In the genomic region with DNA sequence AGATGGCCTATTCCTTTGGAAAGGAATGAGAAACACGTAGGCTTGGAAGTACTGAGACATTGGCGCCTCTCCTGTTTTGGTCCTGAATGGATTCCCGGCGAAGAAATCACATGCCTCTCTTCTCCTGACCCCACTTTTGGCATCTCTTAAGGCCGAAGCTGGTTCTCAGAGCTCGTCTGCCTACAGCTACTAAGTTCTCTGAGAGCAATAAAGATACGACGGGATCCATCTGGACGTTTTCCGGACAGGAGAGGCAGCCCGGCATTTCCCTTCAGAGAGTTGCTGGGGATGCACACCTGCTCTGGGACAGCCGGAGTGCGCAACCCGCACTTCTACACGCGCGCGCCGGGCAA, we compare ENCODE assay signal across 11 cellular contexts.
DNase-seq lines count a peak whose midpoint lies in the region; ATAC-seq, FAIRE-seq and TF ChIP-seq lines count a peak whose summit lies in the region.
"Had no signal": no experiment of that assay in that cellular context is flagged by ENCODE, and none has a peak within 500 bp of the region (broad histone marks: within the 10 kb centered on the region; RNA-seq: fewer than 3 reads in every experiment).

No MANE protein-coding gene starts in this region.

- no peaks in the 10 kb centered on the region for H3K79me1 ChIP-seq in H1 (ENCODE audit: low read depth, low read length)

- H2AFZ ChIP-seq in H1 (ENCODE audit: low read length) (0 out of 2 replicates have a peak overlapping the region, but pooled peaks have one; percentile 81), neural cell (ENCODE audit: low read depth, low read length) (no peak overlapping the region)

- ATAC-seq in heart right ventricle (no peak), lower lobe of right lung (no peak), HG03432 (IDR thresholded peaks at IDR 0.05; ENCODE audit: unreplicated experiment) (no peak), HG03520 (IDR thresholded peaks at IDR 0.05; ENCODE audit: unreplicated experiment) (no peak)

- DNase-seq in cardiac muscle cell (ENCODE audit: low read depth in 1 of 2, low spot score in 1 of 2) (no peak), heart right ventricle (no peak), H1 (ENCODE audit: low read depth in 1 of 2, low spot score in 2 of 2) (no peak), vagina (ENCODE audit: extremely low spot score in 2 of 2) (no peak), lower lobe of right lung (no peak)
- DNase-seq: AML-193, body of pancreas had no signal

- POLR2A ChIA-PET in H1 (lab: Charles Lee; ENCODE audit: partially characterized antibody) = interaction anchor here (1.2 kb wide), 1 partner anchor 312 kb away, joined by 4 read pairs; no protein-coding TSS in a partner anchor

- H3K4me2 ChIP-seq in H1 (ENCODE audit: insufficient read depth in 1 of 2, low read depth in 2 of 2, low read length in 2 of 2) (peak overlapping the region; percentile 72 to 73), neural cell (ENCODE audit: low read length) (no peak overlapping the region)

- H2BK15ac ChIP-seq in H1 (ENCODE audit: low read length) = no peak overlapping the region

- CTCF ChIA-PET in H1 (lab: Charles Lee; ENCODE audit: partially characterized antibody) = interaction anchor here (0.6 to 3.0 kb wide), 14 partner anchors 11 to 314 kb away, joined by 3 to 17 read pairs (median 6); no protein-coding TSS in a partner anchor

- no peaks in the 10 kb centered on the region for H3F3A ChIP-seq in neural cell (ENCODE audit: insufficient read depth, low read length, poor library complexity, severe bottlenecking)

- H3K18ac ChIP-seq in H1 (ENCODE audit: extremely low read depth, low read length) = no peak overlapping the region

- TF ChIP-seq RAD21 in H1 (IDR thresholded peaks at IDR 0.05 in 1 of 2, conservative IDR thresholded peaks at IDR 0.05 in 1 of 2; ENCODE audit: low read depth in 2 of 2, low read length in 2 of 2) (no peak), neural cell (conservative IDR thresholded peaks at IDR 0.05) (no peak)

- no peak overlapping the region for H3K27ac ChIP-seq in cardiac muscle cell
- no peak overlapping the region for H3K27ac ChIP-seq in heart right ventricle
- H3K27ac ChIP-seq in H1 (ENCODE audit: low read depth, low read length) = no peak overlapping the region
- no peak overlapping the region for H3K27ac ChIP-seq in neural cell (ENCODE audit: low read length)
- H3K27ac ChIP-seq in vagina = no peak overlapping the region
- no peak overlapping the region for H3K27ac ChIP-seq in lower lobe of right lung
- H3K27ac ChIP-seq: body of pancreas had no signal

- H3K9ac ChIP-seq in H1 (replicated peaks in 1 of 4; ENCODE audit: extremely low read depth in 1 of 4, low read depth in 3 of 4, low read length in 3 of 4) (no peak overlapping the region), neural cell (ENCODE audit: low read length) (no peak overlapping the region)

- H2BK20ac ChIP-seq in H1 (ENCODE audit: low read length) = no peak overlapping the region

- 0 out of 2 replicates have a peak overlapping the region, but pooled peaks have one; percentile 91 for H2AK5ac ChIP-seq in H1 (ENCODE audit: low read depth, low read length)

- peak overlapping the region; percentile 41 for H3K4me3 ChIP-seq in cardiac muscle cell
- H3K4me3 ChIP-seq in heart right ventricle = peak overlapping the region in 5 of 10 donors; percentile 9 to 41 (median 33)
- peak overlapping the region in 3 of 4 experiments; percentile 35 to 63 (median 44); a peak in 3 of 8 replicates for H3K4me3 ChIP-seq in H1 (ENCODE audit: extremely low read depth in 1 of 4, insufficient read depth in 2 of 4, low read depth in 3 of 4, low read length in 4 of 4)
- H3K4me3 ChIP-seq in neural cell (ENCODE audit: low read length) = peak overlapping the region; percentile 44
- H3K4me3 ChIP-seq in vagina = peak overlapping the region; percentile 16 to 44
- no peak overlapping the region for H3K4me3 ChIP-seq in lower lobe of right lung
- H3K4me3 ChIP-seq: body of pancreas had no signal

- no peak for FAIRE-seq in H1 (lab: Jason Lieb, UNC)
- FAIRE-seq: urothelium cell line had no signal

- H2BK12ac ChIP-seq in H1 (ENCODE audit: low read depth, low read length) = 0 out of 2 replicates have a peak overlapping the region, but pooled peaks have one; percentile 27

- no peak overlapping the region for H3K14ac ChIP-seq in H1 (ENCODE audit: insufficient read length)

- WGBS in heart right ventricle, 2 donors = 15 to 18% methylated on average over 19 of the region's 19 CpGs
- WGBS in H1 (ENCODE audit: extremely low coverage in 1 of 2, insufficient coverage in 1 of 2, insufficient read length in 1 of 2, insufficient replicate concordance in 2 of 2, low coverage in 1 of 2, low lambda C conversion rate in 2 of 2, missing lambda C conversion rate in 1 of 2), 2 experiments = 82% methylated on average over 19 of the region's 19 CpGs; no CpG with 5 or more reads in 1 of the 2 experiments

- TF ChIP-seq CTCF in cardiac muscle cell (IDR thresholded peaks at IDR 0.05; ENCODE audit: low read depth, low read length) = no peak
- no peak for TF ChIP-seq CTCF in heart right ventricle (IDR thresholded peaks at IDR 0.05)
- TF ChIP-seq CTCF in H1 (IDR thresholded peaks at IDR 0.05; ENCODE audit: control extremely low read depth in 1 of 3, insufficient read depth in 1 of 3, low read depth in 1 of 3, low read length in 3 of 3) = no peak
- no peak for TF ChIP-seq CTCF in neural cell (IDR thresholded peaks at IDR 0.05; ENCODE audit: poor library complexity, severe bottlenecking)
- no peak for TF ChIP-seq CTCF in vagina (IDR thresholded peaks at IDR 0.05)
- TF ChIP-seq CTCF in lower lobe of right lung (IDR thresholded peaks at IDR 0.05) = no peak

- no peaks in the 10 kb centered on the region for H3K9me3 ChIP-seq in cardiac muscle cell (ENCODE audit: low read depth)
- no peaks in the 10 kb centered on the region for H3K9me3 ChIP-seq in heart right ventricle
- no peaks in the 10 kb centered on the region for H3K9me3 ChIP-seq in H1 (ENCODE audit: insufficient read depth in 2 of 2, low read depth in 1 of 2, low read length in 1 of 2)
- H3K9me3 ChIP-seq in neural cell (ENCODE audit: low read length) = no peaks in the 10 kb centered on the region
- H3K9me3 ChIP-seq in vagina = no peaks in the 10 kb centered on the region
- H3K9me3 ChIP-seq in lower lobe of right lung = no peaks in the 10 kb centered on the region
- H3K9me3 ChIP-seq: body of pancreas had no signal

- H2BK120ac ChIP-seq in H1 (replicated peaks; ENCODE audit: low read depth, low read length) = no peak overlapping the region

- H3K27me3 ChIP-seq in cardiac muscle cell = peaks cover 59% of the 10 kb centered on the region
- H3K27me3 ChIP-seq in heart right ventricle = peaks cover 0 to 65% (median 52%) of the 10 kb centered on the region in 7 donors
- H3K27me3 ChIP-seq in H1 (replicated peaks in 1 of 4; ENCODE audit: control insufficient read depth in 3 of 4, extremely low read depth in 1 of 4, insufficient read depth in 3 of 4, low read length in 3 of 4) = peaks cover 2 to 29% (median 20%) of the 10 kb centered on the region in 4 experiments
- no peaks in the 10 kb centered on the region for H3K27me3 ChIP-seq in neural cell (ENCODE audit: insufficient read depth, low read depth, low read length)
- H3K27me3 ChIP-seq in vagina = no peaks in the 10 kb centered on the region
- peaks cover 25% of the 10 kb centered on the region for H3K27me3 ChIP-seq in lower lobe of right lung (ENCODE audit: low read depth)
- H3K27me3 ChIP-seq: body of pancreas had no signal

- H3K36me3 ChIP-seq in cardiac muscle cell (no peaks in the 10 kb centered on the region), heart right ventricle (no peaks in the 10 kb centered on the region), H1 (ENCODE audit: control insufficient read depth in 2 of 4, insufficient read depth in 4 of 4, low read length in 3 of 4) (no peaks in the 10 kb centered on the region), neural cell (ENCODE audit: insufficient read depth, low read length) (no peaks in the 10 kb centered on the region), vagina (no peaks in the 10 kb centered on the region), lower lobe of right lung (no peaks in the 10 kb centered on the region)

- H2BK5ac ChIP-seq in H1 (ENCODE audit: low read depth, low read length) = no peak overlapping the region

- H3K79me2 ChIP-seq in H1 (ENCODE audit: control insufficient read depth in 1 of 2, insufficient read depth in 2 of 2, low read length in 2 of 2) (no peaks in the 10 kb centered on the region), neural cell (replicated peaks; ENCODE audit: insufficient read depth, low read length) (no peaks in the 10 kb centered on the region)

- H3K56ac ChIP-seq in H1 (replicated peaks; ENCODE audit: insufficient read length, low read depth, low read length) = no peak overlapping the region

- H3K4me1 ChIP-seq in cardiac muscle cell (ENCODE audit: low read depth) (no peaks in the 10 kb centered on the region), heart right ventricle (peaks cover 0 to 14% (median 10%) of the 10 kb centered on the region in 9 donors), H1 (replicated peaks in 1 of 4; ENCODE audit: control insufficient read depth in 3 of 4, insufficient read depth in 4 of 4, low read length in 3 of 4) (peaks cover 0 to 3% (median under 1%) of the 10 kb centered on the region in 4 experiments; a peak in 4 of 7 replicates), vagina (peaks cover 13% of the 10 kb centered on the region), lower lobe of right lung (peaks cover 8% of the 10 kb centered on the region)

- no peak overlapping the region for H4K5ac ChIP-seq in H1 (ENCODE audit: insufficient read length, low read depth, low read length)

- peak overlapping the region; percentile 49 for H4K91ac ChIP-seq in H1 (replicated peaks; ENCODE audit: insufficient read length, low read length)

- intact Hi-C loops in heart right ventricle (cut with DNase I) (loop anchor here in 4 of 10 donors (5.0 to 10.0 kb wide), 4 partner anchors 303 to 323 kb away; no protein-coding TSS in a partner anchor), vagina (cut with DNase I) (no loop called here), lower lobe of right lung (cut with DNase I) (no loop called here)

- H4K8ac ChIP-seq in H1 (ENCODE audit: extremely low read depth, insufficient read depth, low read length) = no peak overlapping the region

- no peak for TF ChIP-seq POLR2A in H1 (IDR thresholded peaks at IDR 0.05; ENCODE audit: control extremely low read depth in 1 of 2, low read depth in 2 of 2, low read length in 2 of 2)
- TF ChIP-seq POLR2A in vagina (IDR thresholded peaks at IDR 0.05) = no peak

- no peak overlapping the region for H3K4ac ChIP-seq in H1 (replicated peaks; ENCODE audit: insufficient read length, low read depth, low read length)

- H4K20me1 ChIP-seq in H1 (replicated peaks in 1 of 2; ENCODE audit: control insufficient read depth in 1 of 2, insufficient read depth in 2 of 2, low read length in 2 of 2) = no peaks in the 10 kb centered on the region
- no peaks in the 10 kb centered on the region for H4K20me1 ChIP-seq in neural cell (ENCODE audit: insufficient read depth)

- TF ChIP-seq EP300 in H1 (IDR thresholded peaks at IDR 0.05; ENCODE audit: borderline replicate concordance in 1 of 2, low read depth in 2 of 2, low read length in 2 of 2) = no peak
- TF ChIP-seq EP300 in neural cell (conservative IDR thresholded peaks at IDR 0.05; ENCODE audit: poor library complexity, severe bottlenecking) = no peak

- no peak overlapping the region for H3K23ac ChIP-seq in H1 (ENCODE audit: insufficient read length)

- H3K23me2 ChIP-seq in H1 (ENCODE audit: low read depth, low read length) = peaks cover 8% of the 10 kb centered on the region; the same call in 1 of the 2 replicates

- no peaks in the 10 kb centered on the region for H3K9me2 ChIP-seq in neural cell (ENCODE audit: insufficient read depth, low read length)
